20 cellular contexts compared by ENCODE assay signal in genomic region chr13:20106751-20107150, GRCh38. TPM values are rescaled to one million over a fixed set of nuclear protein-coding genes. Genes with fewer than 3 reads are reported as not detected.
A peak's percentile ranks its signal among the peaks of the same experiment; 100 is the strongest.
DNase-seq lines count a peak whose midpoint lies in the region; ATAC-seq and TF ChIP-seq lines count a peak whose summit lies in the region.
"Had no signal": no experiment of that assay in that cellular context is flagged by ENCODE, and none has a peak within 500 bp of the region (broad histone marks: within the 10 kb centered on the region; RNA-seq: fewer than 3 reads in every experiment).

No MANE protein-coding gene starts in this region.

- no peak overlapping the region for H3K14ac ChIP-seq in IMR-90 (replicated peaks; ENCODE audit: low read depth, low read length)

- H2BK120ac ChIP-seq in IMR-90 (ENCODE audit: low read depth, low read length), result no peak overlapping the region

- H2BK15ac ChIP-seq in IMR-90 (ENCODE audit: low read depth, low read length), result no peak overlapping the region

- in situ Hi-C loops in IMR-90 (cut with MboI; ENCODE audit: low sequenced_read_pairs), result no loop called here

- ATAC-seq in IMR-90 (ENCODE audit: low read depth) (no peak), GM19324 (IDR thresholded peaks at IDR 0.05; ENCODE audit: low FRiP score, unreplicated experiment) (no peak)

- TF ChIP-seq CTCF in IMR-90 (conservative IDR thresholded peaks at IDR 0.05; ENCODE audit: low read depth, low read length) (no peak), WERI-Rb-1 (IDR thresholded peaks at IDR 0.05; ENCODE audit: low read depth, low read length) (no peak)

- no peak for TF ChIP-seq POLR2A in IMR-90 (IDR thresholded peaks at IDR 0.05; ENCODE audit: low read depth, low read length)

- H3K79me1 ChIP-seq in IMR-90 (ENCODE audit: low read depth in 1 of 2, low read length in 2 of 2), result no peaks in the 10 kb centered on the region

- H3K4ac ChIP-seq in IMR-90 (ENCODE audit: low read depth, low read length), result no peak overlapping the region

- no peak overlapping the region for H4K5ac ChIP-seq in IMR-90 (ENCODE audit: low read depth, low read length)

- no peak overlapping the region for H2AK9ac ChIP-seq in IMR-90 (replicated peaks; ENCODE audit: low read depth, low read length, poor library complexity)

- DNase-seq in DMS153 treated with DMSO at 0.1 percent for 48 hours (lab: John Stamatoyannopoulos, UW; ENCODE audit: unreplicated experiment) (peak; percentile 16), DMS153 (lab: John Stamatoyannopoulos, UW) (no peak), IMR-90 (no peak), SK-N-MC (ENCODE audit: low read depth, low spot score) (no peak), WERI-Rb-1 (no peak)
- no peak for DNase-seq in activated naive CD4-positive, alpha-beta T cell treated with anti-CD3 and anti-CD28 coated beads, Interleukin-2, amount 50 U/mL, for 16 hours
- DNase-seq: CD4-positive, alpha-beta memory T cell; KG1; NCI-H146; NCI-H2081; NCI-H2227 treated with DMSO at 0.1 percent for 48 hours; NCI-H524 treated with DMSO at 0.1 percent for 48 hours; RPMI8226; SIG-M5; SW 1271 had no signal

- no TSS peak for BruUV-seq in IMR-90 (replicated peaks; lab: Mats Ljungman, UMichigan)

- no peak overlapping the region for H2BK5ac ChIP-seq in IMR-90 (ENCODE audit: low read depth, low read length, poor library complexity, severe bottlenecking)

- no peaks in the 10 kb centered on the region for H4K20me1 ChIP-seq in IMR-90 (ENCODE audit: insufficient read depth, low read length)

- no peak overlapping the region for H2AK5ac ChIP-seq in IMR-90 (ENCODE audit: low read depth, low read length)

- H3K9me1 ChIP-seq in IMR-90 (ENCODE audit: insufficient read depth, low read length), result no peaks in the 10 kb centered on the region

- no peak overlapping the region for H4K8ac ChIP-seq in IMR-90 (ENCODE audit: low read depth in 2 of 2, low read length in 2 of 2)

- no CpG with 5 or more reads among the region's 4 CpGs for WGBS in IMR-90 (ENCODE audit: extremely low coverage in 2 of 2, insufficient read length in 1 of 2), 2 experiments

- H3K4me3 ChIP-seq in IMR-90 (ENCODE audit: insufficient read depth, low read depth, low read length), result no peak overlapping the region
- 0 out of 2 replicates have a peak overlapping the region, but pooled peaks have one; percentile 11 for H3K4me3 ChIP-seq in SK-N-MC
- H3K4me3 ChIP-seq in neuron (ENCODE audit: low read length), result no peak overlapping the region
- H3K4me3 ChIP-seq in WERI-Rb-1 (ENCODE audit: low read depth, low read length), result no peak overlapping the region
- H3K4me3 ChIP-seq: HAP-1 had no signal

- H3K23ac ChIP-seq in IMR-90 (ENCODE audit: low read depth, low read length), result no peak overlapping the region

- H3K27me3 ChIP-seq in IMR-90 (ENCODE audit: control insufficient read depth, insufficient read depth, low read length), result peaks cover 35% of the 10 kb centered on the region
- peaks cover 4% of the 10 kb centered on the region for H3K27me3 ChIP-seq in neuron (ENCODE audit: insufficient read depth, low read length)
- H3K27me3 ChIP-seq in WERI-Rb-1 (ENCODE audit: insufficient read depth, low read depth, severe bottlenecking), result no peaks in the 10 kb centered on the region

- dilution Hi-C loops in IMR-90 (cut with HindIII; ENCODE audit: low sequenced_read_pairs, unreplicated experiment), result no loop called here

- no peak overlapping the region for H3K9ac ChIP-seq in IMR-90 (ENCODE audit: low read depth, low read length)
- H3K9ac ChIP-seq in SK-N-MC (ENCODE audit: insufficient read length), result no peak overlapping the region

- H2BK20ac ChIP-seq in IMR-90 (ENCODE audit: low read depth, low read length), result no peak overlapping the region

- H3K36me3 ChIP-seq in IMR-90 (ENCODE audit: control insufficient read depth, insufficient read depth, low read length) (no peaks in the 10 kb centered on the region), SK-N-MC (ENCODE audit: insufficient read depth, low read length) (no peaks in the 10 kb centered on the region), neuron (ENCODE audit: insufficient read depth, low read length) (no peaks in the 10 kb centered on the region), WERI-Rb-1 (no peaks in the 10 kb centered on the region)
- H3K36me3 ChIP-seq: HAP-1 had no signal

- POLR2A ChIA-PET in IMR-90 (lab: Charles Lee; ENCODE audit: unreplicated experiment), result interaction anchor here (0.8 kb wide), 1 partner anchor 9 kb away, joined by 3 read pairs; no protein-coding TSS in a partner anchor

- CTCF ChIA-PET in IMR-90 (lab: Yijun Ruan, JAX), result interaction anchor here (0.7 kb wide), 1 partner anchor 721 kb away, joined by 3 read pairs; no protein-coding TSS in a partner anchor

- H2AFZ ChIP-seq in IMR-90 (replicated peaks; ENCODE audit: low read length, poor library complexity) (no peak overlapping the region), neuron (ENCODE audit: low read depth, low read length) (peak overlapping the region; percentile 30)

- H3K4me2 ChIP-seq in IMR-90 (ENCODE audit: low read depth, low read length), result peak overlapping the region; percentile 27; the same call in 1 of the 2 replicates

- H3K18ac ChIP-seq in IMR-90 (ENCODE audit: low read depth, low read length), result no peak overlapping the region

- H3K9me3 ChIP-seq in IMR-90 (ENCODE audit: control insufficient read depth, insufficient read depth, low read length), result no peaks in the 10 kb centered on the region
- no peaks in the 10 kb centered on the region for H3K9me3 ChIP-seq in SK-N-MC (ENCODE audit: low read depth, low read length)
- H3K9me3 ChIP-seq in neuron (ENCODE audit: low read length), result no peaks in the 10 kb centered on the region
- H3K9me3 ChIP-seq in WERI-Rb-1 (ENCODE audit: severe bottlenecking), result peaks cover 10% of the 10 kb centered on the region
- H3K9me3 ChIP-seq: HAP-1 had no signal

- intact Hi-C loops in IMR-90 (cut with micrococcal nuclease), result no loop called here

- no peak overlapping the region for H3K56ac ChIP-seq in IMR-90 (ENCODE audit: extremely low read depth, insufficient read depth, low read length)

- H4K91ac ChIP-seq in IMR-90 (ENCODE audit: insufficient read depth, low read depth, low read length), result no peak overlapping the region

- H3K27ac ChIP-seq in IMR-90 (ENCODE audit: insufficient read depth, low read length), result no peak overlapping the region
- H3K27ac ChIP-seq in SK-N-MC, result no peak overlapping the region
- H3K27ac ChIP-seq in WERI-Rb-1, result no peak overlapping the region
- H3K27ac ChIP-seq: 22Rv1 had no signal

- H3K4me1 ChIP-seq in IMR-90 (ENCODE audit: control insufficient read depth, insufficient read depth, low read length), result peaks cover 2% of the 10 kb centered on the region; the same call in 1 of the 2 replicates
- H3K4me1 ChIP-seq in neuron (ENCODE audit: insufficient read depth, low read length), result no peaks in the 10 kb centered on the region

- TF ChIP-seq RAD21 in IMR-90 (IDR thresholded peaks at IDR 0.05; ENCODE audit: low read length), result no peak

TF ChIP-seq in IMR-90, 13 proteins besides CTCF, POLR2A, EP300 and RAD21:
- TF ChIP-seq USF2 (IDR thresholded peaks at IDR 0.05; ENCODE audit: low read depth, low read length) (peak; percentile 23; the same call in 1 of the 2 replicates), RCOR1 (IDR thresholded peaks at IDR 0.05; ENCODE audit: insufficient replicate concordance, low read length) (no peak), ELK1 (IDR thresholded peaks at IDR 0.05; ENCODE audit: borderline replicate concordance, low read depth, low read length) (no peak), CHD1 (IDR thresholded peaks at IDR 0.05; ENCODE audit: low read depth, low read length) (no peak), MAZ (IDR thresholded peaks at IDR 0.05; ENCODE audit: borderline replicate concordance, low read depth, low read length) (no peak), SMC3 (IDR thresholded peaks at IDR 0.05; ENCODE audit: low read depth, low read length) (no peak), CEBPB (IDR thresholded peaks at IDR 0.05; ENCODE audit: low read depth, low read length) (no peak)

RNA-seq across cellular contexts. Expression of gene GJA3, which starts 54.1 kb away (rescaled TPM):
- total RNA-seq in IMR-90 (2012; rRNA removed), result 2.7 and 3.6 TPM in 2 replicates
- polyA plus RNA-seq in IMR-90 (2012; rRNA removed), result 1.2 and 1.5 TPM in 2 replicates
- polyA plus RNA-seq in IMR-90 (2012; cell fraction: cytosol; rRNA removed), result 0.80 and 1.1 TPM in 2 replicates
- 0.63 and 0.79 TPM in 2 replicates for polyA plus RNA-seq in IMR-90 (2012; cell fraction: nucleus; rRNA removed; ENCODE audit: low replicate concordance)
- total RNA-seq: M059J had no signal
- polyA plus RNA-seq: CD4-positive, alpha-beta memory T cell had no signal
